ENCODE assay signal across 12 cellular contexts in genomic region chr12:66963901-66964300, GRCh38.
"Had no signal": no experiment of that assay in that cellular context is flagged by ENCODE, and none has a peak within 500 bp of the region (broad histone marks: within the 10 kb centered on the region; RNA-seq: fewer than 3 reads in every experiment).

No MANE protein-coding gene starts in this region.

- H3K27ac ChIP-seq: brain microvascular endothelial cell, gastroesophageal sphincter, heart right ventricle, transverse colon had no signal

- H3K9ac ChIP-seq: SK-N-SH had no signal

- H3K4me2 ChIP-seq: SK-N-SH had no signal

- H3K27me3 ChIP-seq: brain microvascular endothelial cell, gastroesophageal sphincter, transverse colon had no signal

- H3K36me3 ChIP-seq: brain microvascular endothelial cell, gastroesophageal sphincter, heart right ventricle, transverse colon had no signal

- H3K9me3 ChIP-seq: gastroesophageal sphincter, heart right ventricle, SK-N-SH, transverse colon had no signal

- H3K4me3 ChIP-seq: gastroesophageal sphincter, heart right ventricle, transverse colon had no signal

- H3K4me1 ChIP-seq: gastroesophageal sphincter, heart right ventricle had no signal

- ATAC-seq: gastroesophageal sphincter, heart right ventricle had no signal

- DNase-seq: activated CD4-positive, CD25-positive, alpha-beta regulatory T cell treated with anti-CD3 and anti-CD28 coated beads, Interleukin-2, amount 50 U/mL, for 72 hours; amygdala; cerebellar nuclear complex; dermis blood vessel endothelial cell; erythroblast; heart right ventricle; midbrain; posterior cingulate gyrus; SK-N-SH; transverse colon had no signal
